In the genomic region with DNA sequence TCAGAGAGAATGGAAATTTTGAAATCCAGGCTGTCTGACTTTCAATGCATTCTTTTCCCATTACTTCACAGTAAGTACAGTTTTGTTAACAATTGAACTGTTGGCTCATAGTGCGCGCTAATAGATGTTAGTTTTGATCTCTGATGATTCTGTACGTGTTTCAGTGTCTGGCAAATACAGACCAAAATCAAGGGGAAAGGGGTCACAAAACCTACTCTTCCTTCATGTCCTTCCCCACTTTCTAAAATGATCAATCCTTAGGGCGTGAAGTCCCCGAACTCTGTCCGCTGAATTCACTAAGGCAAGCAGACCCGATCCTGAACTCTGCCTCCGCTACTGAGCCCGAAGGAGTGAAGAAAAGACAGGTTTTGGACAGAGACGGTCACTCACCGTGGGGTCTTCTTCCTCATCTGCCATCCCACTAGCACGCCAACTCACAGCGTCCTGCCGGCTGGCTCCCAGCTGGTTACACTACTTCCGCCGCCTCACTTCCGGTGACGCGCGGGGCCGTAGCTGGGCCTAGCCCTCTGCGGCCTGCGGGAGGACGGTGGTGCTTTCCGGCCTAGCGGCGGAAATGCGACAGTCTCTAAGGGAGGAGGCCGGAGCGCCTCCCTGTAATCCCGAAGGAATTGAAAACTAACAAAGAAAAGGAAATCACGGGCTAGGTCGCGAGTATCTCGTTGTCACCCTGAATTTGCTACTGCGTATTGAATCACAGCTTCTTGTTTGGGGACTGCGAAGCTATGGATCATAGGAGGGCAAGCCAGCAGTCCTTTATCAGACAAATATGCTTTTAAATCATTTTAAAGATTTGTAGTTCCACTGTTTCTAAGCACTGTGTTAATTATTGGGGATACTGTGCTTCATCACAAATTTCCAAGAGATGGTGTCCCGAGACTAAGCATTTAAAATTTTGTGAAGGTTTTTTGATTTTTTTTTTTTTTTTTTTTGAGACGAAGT, we compare ENCODE assay signal across 1 cellular context.
TF ChIP-seq lines count a peak whose summit lies in the region.

A gene with protein sequence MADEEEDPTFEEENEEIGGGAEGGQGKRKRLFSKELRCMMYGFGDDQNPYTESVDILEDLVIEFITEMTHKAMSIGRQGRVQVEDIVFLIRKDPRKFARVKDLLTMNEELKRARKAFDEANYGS (minus strand): TSS at position 473 of the 960 bp plus-strand sequence. CDS start 56 bp downstream, at position 417.

TF ChIP-seq in HepG2, 621 proteins besides CTCF, POLR2A, EP300 and RAD21 (continued from another document and continues in another):
- TF ChIP-seq, protein P1, sequence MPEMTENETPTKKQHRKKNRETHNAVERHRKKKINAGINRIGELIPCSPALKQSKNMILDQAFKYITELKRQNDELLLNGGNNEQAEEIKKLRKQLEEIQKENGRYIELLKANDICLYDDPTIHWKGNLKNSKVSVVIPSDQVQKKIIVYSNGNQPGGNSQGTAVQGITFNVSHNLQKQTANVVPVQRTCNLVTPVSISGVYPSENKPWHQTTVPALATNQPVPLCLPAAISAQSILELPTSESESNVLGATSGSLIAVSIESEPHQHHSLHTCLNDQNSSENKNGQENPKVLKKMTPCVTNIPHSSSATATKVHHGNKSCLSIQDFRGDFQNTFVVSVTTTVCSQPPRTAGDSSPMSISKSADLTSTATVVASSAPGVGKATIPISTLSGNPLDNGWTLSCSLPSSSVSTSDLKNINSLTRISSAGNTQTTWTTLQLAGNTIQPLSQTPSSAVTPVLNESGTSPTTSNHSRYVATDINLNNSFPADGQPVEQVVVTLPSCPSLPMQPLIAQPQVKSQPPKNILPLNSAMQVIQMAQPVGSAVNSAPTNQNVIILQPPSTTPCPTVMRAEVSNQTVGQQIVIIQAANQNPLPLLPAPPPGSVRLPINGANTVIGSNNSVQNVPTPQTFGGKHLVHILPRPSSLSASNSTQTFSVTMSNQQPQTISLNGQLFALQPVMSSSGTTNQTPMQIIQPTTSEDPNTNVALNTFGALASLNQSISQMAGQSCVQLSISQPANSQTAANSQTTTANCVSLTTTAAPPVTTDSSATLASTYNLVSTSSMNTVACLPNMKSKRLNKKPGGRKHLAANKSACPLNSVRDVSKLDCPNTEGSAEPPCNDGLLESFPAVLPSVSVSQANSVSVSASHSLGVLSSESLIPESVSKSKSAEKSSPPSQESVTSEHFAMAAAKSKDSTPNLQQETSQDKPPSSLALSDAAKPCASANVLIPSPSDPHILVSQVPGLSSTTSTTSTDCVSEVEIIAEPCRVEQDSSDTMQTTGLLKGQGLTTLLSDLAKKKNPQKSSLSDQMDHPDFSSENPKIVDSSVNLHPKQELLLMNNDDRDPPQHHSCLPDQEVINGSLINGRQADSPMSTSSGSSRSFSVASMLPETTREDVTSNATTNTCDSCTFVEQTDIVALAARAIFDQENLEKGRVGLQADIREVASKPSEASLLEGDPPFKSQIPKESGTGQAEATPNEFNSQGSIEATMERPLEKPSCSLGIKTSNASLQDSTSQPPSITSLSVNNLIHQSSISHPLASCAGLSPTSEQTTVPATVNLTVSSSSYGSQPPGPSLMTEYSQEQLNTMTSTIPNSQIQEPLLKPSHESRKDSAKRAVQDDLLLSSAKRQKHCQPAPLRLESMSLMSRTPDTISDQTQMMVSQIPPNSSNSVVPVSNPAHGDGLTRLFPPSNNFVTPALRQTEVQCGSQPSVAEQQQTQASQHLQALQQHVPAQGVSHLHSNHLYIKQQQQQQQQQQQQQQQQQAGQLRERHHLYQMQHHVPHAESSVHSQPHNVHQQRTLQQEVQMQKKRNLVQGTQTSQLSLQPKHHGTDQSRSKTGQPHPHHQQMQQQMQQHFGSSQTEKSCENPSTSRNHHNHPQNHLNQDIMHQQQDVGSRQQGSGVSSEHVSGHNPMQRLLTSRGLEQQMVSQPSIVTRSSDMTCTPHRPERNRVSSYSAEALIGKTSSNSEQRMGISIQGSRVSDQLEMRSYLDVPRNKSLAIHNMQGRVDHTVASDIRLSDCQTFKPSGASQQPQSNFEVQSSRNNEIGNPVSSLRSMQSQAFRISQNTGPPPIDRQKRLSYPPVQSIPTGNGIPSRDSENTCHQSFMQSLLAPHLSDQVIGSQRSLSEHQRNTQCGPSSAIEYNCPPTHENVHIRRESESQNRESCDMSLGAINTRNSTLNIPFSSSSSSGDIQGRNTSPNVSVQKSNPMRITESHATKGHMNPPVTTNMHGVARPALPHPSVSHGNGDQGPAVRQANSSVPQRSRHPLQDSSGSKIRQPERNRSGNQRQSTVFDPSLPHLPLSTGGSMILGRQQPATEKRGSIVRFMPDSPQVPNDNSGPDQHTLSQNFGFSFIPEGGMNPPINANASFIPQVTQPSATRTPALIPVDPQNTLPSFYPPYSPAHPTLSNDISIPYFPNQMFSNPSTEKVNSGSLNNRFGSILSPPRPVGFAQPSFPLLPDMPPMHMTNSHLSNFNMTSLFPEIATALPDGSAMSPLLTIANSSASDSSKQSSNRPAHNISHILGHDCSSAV (CRISPR knock-in tag; IDR thresholded peaks at IDR 0.05; ENCODE audit: borderline replicate concordance) = no peak
- TF ChIP-seq SAFB2 (CRISPR knock-in tag; IDR thresholded peaks at IDR 0.05; ENCODE audit: borderline replicate concordance, low read depth) = no peak
- no peak for TF ChIP-seq ZNF33B (CRISPR knock-in tag; IDR thresholded peaks at IDR 0.05)
- TF ChIP-seq, protein P2, sequence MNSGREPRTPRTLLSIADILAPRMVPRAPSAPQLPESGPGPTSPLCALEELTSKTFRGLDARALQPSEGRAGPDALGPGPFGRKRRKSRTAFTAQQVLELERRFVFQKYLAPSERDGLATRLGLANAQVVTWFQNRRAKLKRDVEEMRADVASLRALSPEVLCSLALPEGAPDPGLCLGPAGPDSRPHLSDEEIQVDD (CRISPR knock-in tag; IDR thresholded peaks at IDR 0.05; ENCODE audit: borderline replicate concordance) = no peak
- TF ChIP-seq PAWR (CRISPR knock-in tag; IDR thresholded peaks at IDR 0.05; ENCODE audit: borderline replicate concordance) = no peak
- TF ChIP-seq HDAC6 (IDR thresholded peaks at IDR 0.05; ENCODE audit: low read depth, low read length) = no peak
- peak; percentile 93 for TF ChIP-seq CREM (IDR thresholded peaks at IDR 0.05)
- no peak for TF ChIP-seq CREM (CRISPR knock-in tag; IDR thresholded peaks at IDR 0.05)
- TF ChIP-seq, protein P3, sequence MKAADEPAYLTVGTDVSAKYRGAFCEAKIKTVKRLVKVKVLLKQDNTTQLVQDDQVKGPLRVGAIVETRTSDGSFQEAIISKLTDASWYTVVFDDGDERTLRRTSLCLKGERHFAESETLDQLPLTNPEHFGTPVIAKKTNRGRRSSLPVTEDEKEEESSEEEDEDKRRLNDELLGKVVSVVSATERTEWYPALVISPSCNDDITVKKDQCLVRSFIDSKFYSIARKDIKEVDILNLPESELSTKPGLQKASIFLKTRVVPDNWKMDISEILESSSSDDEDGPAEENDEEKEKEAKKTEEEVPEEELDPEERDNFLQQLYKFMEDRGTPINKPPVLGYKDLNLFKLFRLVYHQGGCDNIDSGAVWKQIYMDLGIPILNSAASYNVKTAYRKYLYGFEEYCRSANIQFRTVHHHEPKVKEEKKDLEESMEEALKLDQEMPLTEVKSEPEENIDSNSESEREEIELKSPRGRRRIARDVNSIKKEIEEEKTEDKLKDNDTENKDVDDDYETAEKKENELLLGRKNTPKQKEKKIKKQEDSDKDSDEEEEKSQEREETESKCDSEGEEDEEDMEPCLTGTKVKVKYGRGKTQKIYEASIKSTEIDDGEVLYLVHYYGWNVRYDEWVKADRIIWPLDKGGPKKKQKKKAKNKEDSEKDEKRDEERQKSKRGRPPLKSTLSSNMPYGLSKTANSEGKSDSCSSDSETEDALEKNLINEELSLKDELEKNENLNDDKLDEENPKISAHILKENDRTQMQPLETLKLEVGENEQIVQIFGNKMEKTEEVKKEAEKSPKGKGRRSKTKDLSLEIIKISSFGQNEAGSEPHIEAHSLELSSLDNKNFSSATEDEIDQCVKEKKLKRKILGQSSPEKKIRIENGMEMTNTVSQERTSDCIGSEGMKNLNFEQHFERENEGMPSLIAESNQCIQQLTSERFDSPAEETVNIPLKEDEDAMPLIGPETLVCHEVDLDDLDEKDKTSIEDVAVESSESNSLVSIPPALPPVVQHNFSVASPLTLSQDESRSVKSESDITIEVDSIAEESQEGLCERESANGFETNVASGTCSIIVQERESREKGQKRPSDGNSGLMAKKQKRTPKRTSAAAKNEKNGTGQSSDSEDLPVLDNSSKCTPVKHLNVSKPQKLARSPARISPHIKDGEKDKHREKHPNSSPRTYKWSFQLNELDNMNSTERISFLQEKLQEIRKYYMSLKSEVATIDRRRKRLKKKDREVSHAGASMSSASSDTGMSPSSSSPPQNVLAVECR (CRISPR knock-in tag; IDR thresholded peaks at IDR 0.05; ENCODE audit: borderline replicate concordance) = peak; percentile 98
- TF ChIP-seq, protein P4, sequence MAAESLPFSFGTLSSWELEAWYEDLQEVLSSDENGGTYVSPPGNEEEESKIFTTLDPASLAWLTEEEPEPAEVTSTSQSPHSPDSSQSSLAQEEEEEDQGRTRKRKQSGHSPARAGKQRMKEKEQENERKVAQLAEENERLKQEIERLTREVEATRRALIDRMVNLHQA (CRISPR knock-in tag; IDR thresholded peaks at IDR 0.05) = no peak
- TF ChIP-seq, protein P5, sequence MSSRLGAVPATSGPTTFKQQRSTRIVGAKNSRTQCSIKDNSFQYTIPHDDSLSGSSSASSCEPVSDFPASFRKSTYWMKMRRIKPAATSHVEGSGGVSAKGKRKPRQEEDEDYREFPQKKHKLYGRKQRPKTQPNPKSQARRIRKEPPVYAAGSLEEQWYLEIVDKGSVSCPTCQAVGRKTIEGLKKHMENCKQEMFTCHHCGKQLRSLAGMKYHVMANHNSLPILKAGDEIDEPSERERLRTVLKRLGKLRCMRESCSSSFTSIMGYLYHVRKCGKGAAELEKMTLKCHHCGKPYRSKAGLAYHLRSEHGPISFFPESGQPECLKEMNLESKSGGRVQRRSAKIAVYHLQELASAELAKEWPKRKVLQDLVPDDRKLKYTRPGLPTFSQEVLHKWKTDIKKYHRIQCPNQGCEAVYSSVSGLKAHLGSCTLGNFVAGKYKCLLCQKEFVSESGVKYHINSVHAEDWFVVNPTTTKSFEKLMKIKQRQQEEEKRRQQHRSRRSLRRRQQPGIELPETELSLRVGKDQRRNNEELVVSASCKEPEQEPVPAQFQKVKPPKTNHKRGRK (CRISPR knock-in tag; IDR thresholded peaks at IDR 0.05) = no peak
- TF ChIP-seq, protein P6, sequence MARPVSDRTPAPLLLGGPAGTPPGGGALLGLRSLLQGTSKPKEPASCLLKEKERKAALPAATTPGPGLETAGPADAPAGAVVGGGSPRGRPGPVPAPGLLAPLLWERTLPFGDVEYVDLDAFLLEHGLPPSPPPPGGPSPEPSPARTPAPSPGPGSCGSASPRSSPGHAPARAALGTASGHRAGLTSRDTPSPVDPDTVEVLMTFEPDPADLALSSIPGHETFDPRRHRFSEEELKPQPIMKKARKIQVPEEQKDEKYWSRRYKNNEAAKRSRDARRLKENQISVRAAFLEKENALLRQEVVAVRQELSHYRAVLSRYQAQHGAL (CRISPR knock-in tag; IDR thresholded peaks at IDR 0.05; ENCODE audit: not compliant biosample characterization) = no peak
- TF ChIP-seq, protein P7, sequence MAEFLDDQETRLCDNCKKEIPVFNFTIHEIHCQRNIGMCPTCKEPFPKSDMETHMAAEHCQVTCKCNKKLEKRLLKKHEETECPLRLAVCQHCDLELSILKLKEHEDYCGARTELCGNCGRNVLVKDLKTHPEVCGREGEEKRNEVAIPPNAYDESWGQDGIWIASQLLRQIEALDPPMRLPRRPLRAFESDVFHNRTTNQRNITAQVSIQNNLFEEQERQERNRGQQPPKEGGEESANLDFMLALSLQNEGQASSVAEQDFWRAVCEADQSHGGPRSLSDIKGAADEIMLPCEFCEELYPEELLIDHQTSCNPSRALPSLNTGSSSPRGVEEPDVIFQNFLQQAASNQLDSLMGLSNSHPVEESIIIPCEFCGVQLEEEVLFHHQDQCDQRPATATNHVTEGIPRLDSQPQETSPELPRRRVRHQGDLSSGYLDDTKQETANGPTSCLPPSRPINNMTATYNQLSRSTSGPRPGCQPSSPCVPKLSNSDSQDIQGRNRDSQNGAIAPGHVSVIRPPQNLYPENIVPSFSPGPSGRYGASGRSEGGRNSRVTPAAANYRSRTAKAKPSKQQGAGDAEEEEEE (CRISPR knock-in tag; IDR thresholded peaks at IDR 0.05; ENCODE audit: borderline replicate concordance) = no peak
- TF ChIP-seq, protein P8, sequence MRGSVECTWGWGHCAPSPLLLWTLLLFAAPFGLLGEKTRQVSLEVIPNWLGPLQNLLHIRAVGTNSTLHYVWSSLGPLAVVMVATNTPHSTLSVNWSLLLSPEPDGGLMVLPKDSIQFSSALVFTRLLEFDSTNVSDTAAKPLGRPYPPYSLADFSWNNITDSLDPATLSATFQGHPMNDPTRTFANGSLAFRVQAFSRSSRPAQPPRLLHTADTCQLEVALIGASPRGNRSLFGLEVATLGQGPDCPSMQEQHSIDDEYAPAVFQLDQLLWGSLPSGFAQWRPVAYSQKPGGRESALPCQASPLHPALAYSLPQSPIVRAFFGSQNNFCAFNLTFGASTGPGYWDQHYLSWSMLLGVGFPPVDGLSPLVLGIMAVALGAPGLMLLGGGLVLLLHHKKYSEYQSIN (CRISPR knock-in tag; IDR thresholded peaks at IDR 0.05; ENCODE audit: borderline replicate concordance) = no peak
- TF ChIP-seq BHLHE40 (IDR thresholded peaks at IDR 0.05; ENCODE audit: low read length) = no peak
- TF ChIP-seq ZFP90 (CRISPR knock-in tag; IDR thresholded peaks at IDR 0.05; ENCODE audit: borderline replicate concordance) = no peak
- no peak; the same call in 1 of the 2 replicates for TF ChIP-seq WIZ (CRISPR knock-in tag; IDR thresholded peaks at IDR 0.05)
- TF ChIP-seq, protein P9, sequence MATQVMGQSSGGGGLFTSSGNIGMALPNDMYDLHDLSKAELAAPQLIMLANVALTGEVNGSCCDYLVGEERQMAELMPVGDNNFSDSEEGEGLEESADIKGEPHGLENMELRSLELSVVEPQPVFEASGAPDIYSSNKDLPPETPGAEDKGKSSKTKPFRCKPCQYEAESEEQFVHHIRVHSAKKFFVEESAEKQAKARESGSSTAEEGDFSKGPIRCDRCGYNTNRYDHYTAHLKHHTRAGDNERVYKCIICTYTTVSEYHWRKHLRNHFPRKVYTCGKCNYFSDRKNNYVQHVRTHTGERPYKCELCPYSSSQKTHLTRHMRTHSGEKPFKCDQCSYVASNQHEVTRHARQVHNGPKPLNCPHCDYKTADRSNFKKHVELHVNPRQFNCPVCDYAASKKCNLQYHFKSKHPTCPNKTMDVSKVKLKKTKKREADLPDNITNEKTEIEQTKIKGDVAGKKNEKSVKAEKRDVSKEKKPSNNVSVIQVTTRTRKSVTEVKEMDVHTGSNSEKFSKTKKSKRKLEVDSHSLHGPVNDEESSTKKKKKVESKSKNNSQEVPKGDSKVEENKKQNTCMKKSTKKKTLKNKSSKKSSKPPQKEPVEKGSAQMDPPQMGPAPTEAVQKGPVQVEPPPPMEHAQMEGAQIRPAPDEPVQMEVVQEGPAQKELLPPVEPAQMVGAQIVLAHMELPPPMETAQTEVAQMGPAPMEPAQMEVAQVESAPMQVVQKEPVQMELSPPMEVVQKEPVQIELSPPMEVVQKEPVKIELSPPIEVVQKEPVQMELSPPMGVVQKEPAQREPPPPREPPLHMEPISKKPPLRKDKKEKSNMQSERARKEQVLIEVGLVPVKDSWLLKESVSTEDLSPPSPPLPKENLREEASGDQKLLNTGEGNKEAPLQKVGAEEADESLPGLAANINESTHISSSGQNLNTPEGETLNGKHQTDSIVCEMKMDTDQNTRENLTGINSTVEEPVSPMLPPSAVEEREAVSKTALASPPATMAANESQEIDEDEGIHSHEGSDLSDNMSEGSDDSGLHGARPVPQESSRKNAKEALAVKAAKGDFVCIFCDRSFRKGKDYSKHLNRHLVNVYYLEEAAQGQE (IDR thresholded peaks at IDR 0.05; ENCODE audit: borderline replicate concordance in 1 of 2, low read depth in 1 of 2, low read length in 2 of 2) = peak in 1 of 2 experiments; percentile 36; a peak in 1 of 4 replicates
- TF ChIP-seq, protein P10, sequence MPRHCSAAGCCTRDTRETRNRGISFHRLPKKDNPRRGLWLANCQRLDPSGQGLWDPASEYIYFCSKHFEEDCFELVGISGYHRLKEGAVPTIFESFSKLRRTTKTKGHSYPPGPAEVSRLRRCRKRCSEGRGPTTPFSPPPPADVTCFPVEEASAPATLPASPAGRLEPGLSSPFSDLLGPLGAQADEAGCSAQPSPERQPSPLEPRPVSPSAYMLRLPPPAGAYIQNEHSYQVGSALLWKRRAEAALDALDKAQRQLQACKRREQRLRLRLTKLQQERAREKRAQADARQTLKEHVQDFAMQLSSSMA (CRISPR knock-in tag; IDR thresholded peaks at IDR 0.05) = peak; percentile 45; the same call in 1 of the 2 replicates
- TF ChIP-seq ETV5 (CRISPR knock-in tag; IDR thresholded peaks at IDR 0.05; ENCODE audit: borderline replicate concordance) = peak; percentile 95
